ENCODE assay signal across 1 cellular context in genomic region chr7:155517969-155518368, GRCh38.
TF ChIP-seq lines count a peak whose summit lies in the region.

No MANE protein-coding gene starts in this region.

TF ChIP-seq in SK-N-SH, 30 proteins besides CTCF, POLR2A, EP300 and RAD21:
- TF ChIP-seq YY1 (IDR thresholded peaks at IDR 0.05; ENCODE audit: low read depth) (no peak), MXI1 (IDR thresholded peaks at IDR 0.05; ENCODE audit: low read depth, low read length) (no peak), SIN3A (IDR thresholded peaks at IDR 0.05; ENCODE audit: borderline replicate concordance, low read depth, low read length) (no peak), FOXM1 (IDR thresholded peaks at IDR 0.05; ENCODE audit: low read depth) (no peak), GABPA (IDR thresholded peaks at IDR 0.05; ENCODE audit: low read depth) (no peak), NRF1 (IDR thresholded peaks at IDR 0.05; ENCODE audit: low read depth, low read length) (no peak), SMC3 (IDR thresholded peaks at IDR 0.05; ENCODE audit: low read depth, low read length) (no peak)
- TF ChIP-seq, protein P1, sequence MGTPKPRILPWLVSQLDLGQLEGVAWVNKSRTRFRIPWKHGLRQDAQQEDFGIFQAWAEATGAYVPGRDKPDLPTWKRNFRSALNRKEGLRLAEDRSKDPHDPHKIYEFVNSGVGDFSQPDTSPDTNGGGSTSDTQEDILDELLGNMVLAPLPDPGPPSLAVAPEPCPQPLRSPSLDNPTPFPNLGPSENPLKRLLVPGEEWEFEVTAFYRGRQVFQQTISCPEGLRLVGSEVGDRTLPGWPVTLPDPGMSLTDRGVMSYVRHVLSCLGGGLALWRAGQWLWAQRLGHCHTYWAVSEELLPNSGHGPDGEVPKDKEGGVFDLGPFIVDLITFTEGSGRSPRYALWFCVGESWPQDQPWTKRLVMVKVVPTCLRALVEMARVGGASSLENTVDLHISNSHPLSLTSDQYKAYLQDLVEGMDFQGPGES (IDR thresholded peaks at IDR 0.05; ENCODE audit: low read depth, low read length): no peak
- TF ChIP-seq, protein P2, sequence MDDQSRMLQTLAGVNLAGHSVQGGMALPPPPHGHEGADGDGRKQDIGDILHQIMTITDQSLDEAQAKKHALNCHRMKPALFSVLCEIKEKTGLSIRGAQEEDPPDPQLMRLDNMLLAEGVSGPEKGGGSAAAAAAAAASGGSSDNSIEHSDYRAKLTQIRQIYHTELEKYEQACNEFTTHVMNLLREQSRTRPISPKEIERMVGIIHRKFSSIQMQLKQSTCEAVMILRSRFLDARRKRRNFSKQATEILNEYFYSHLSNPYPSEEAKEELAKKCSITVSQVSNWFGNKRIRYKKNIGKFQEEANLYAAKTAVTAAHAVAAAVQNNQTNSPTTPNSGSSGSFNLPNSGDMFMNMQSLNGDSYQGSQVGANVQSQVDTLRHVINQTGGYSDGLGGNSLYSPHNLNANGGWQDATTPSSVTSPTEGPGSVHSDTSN (IDR thresholded peaks at IDR 0.05): no peak
- TF ChIP-seq, protein P3, sequence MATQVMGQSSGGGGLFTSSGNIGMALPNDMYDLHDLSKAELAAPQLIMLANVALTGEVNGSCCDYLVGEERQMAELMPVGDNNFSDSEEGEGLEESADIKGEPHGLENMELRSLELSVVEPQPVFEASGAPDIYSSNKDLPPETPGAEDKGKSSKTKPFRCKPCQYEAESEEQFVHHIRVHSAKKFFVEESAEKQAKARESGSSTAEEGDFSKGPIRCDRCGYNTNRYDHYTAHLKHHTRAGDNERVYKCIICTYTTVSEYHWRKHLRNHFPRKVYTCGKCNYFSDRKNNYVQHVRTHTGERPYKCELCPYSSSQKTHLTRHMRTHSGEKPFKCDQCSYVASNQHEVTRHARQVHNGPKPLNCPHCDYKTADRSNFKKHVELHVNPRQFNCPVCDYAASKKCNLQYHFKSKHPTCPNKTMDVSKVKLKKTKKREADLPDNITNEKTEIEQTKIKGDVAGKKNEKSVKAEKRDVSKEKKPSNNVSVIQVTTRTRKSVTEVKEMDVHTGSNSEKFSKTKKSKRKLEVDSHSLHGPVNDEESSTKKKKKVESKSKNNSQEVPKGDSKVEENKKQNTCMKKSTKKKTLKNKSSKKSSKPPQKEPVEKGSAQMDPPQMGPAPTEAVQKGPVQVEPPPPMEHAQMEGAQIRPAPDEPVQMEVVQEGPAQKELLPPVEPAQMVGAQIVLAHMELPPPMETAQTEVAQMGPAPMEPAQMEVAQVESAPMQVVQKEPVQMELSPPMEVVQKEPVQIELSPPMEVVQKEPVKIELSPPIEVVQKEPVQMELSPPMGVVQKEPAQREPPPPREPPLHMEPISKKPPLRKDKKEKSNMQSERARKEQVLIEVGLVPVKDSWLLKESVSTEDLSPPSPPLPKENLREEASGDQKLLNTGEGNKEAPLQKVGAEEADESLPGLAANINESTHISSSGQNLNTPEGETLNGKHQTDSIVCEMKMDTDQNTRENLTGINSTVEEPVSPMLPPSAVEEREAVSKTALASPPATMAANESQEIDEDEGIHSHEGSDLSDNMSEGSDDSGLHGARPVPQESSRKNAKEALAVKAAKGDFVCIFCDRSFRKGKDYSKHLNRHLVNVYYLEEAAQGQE (IDR thresholded peaks at IDR 0.05; ENCODE audit: low read depth, low read length): no peak
- TF ChIP-seq, protein P4, sequence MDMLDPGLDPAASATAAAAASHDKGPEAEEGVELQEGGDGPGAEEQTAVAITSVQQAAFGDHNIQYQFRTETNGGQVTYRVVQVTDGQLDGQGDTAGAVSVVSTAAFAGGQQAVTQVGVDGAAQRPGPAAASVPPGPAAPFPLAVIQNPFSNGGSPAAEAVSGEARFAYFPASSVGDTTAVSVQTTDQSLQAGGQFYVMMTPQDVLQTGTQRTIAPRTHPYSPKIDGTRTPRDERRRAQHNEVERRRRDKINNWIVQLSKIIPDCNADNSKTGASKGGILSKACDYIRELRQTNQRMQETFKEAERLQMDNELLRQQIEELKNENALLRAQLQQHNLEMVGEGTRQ (IDR thresholded peaks at IDR 0.05; ENCODE audit: borderline replicate concordance, low read depth, low read length): no peak
